In genomic region chr3:94619643-94620042, GRCh38 we compare ENCODE assay signal across 17 cellular contexts.
A peak's percentile ranks its signal among the peaks of the same experiment; 100 is the strongest.
DNase-seq lines count a peak whose midpoint lies in the region; ATAC-seq, FAIRE-seq and TF ChIP-seq lines count a peak whose summit lies in the region.
"Had no signal": no experiment of that assay in that cellular context is flagged by ENCODE, and none has a peak within 500 bp of the region (broad histone marks: within the 10 kb centered on the region; RNA-seq: fewer than 3 reads in every experiment).

No MANE protein-coding gene starts in this region.

- H3K4me1 ChIP-seq in PC-3 (ENCODE audit: insufficient read depth, low read length), result peaks cover 16% of the 10 kb centered on the region; the same call in 1 of the 2 replicates
- no peaks in the 10 kb centered on the region for H3K4me1 ChIP-seq in hepatocyte (ENCODE audit: insufficient read depth)
- H3K4me1 ChIP-seq: BLaER1 treated with 17β-estradiol and CSF1 and Interleukin-3, amounts not matched to agents 10 nM and 100 nM had no signal

- no peaks in the 10 kb centered on the region for H3K79me2 ChIP-seq in PC-3 (ENCODE audit: low read length)
- no peaks in the 10 kb centered on the region for H3K79me2 ChIP-seq in hepatocyte

- no peak overlapping the region for H3K4me3 ChIP-seq in PC-3 (ENCODE audit: low read length)
- H3K4me3 ChIP-seq in bronchial epithelial cell (ENCODE audit: low read depth, low read length), result no peak overlapping the region
- H3K4me3 ChIP-seq in hepatocyte, result no peak overlapping the region
- H3K4me3 ChIP-seq: BLaER1 treated with 17β-estradiol and CSF1 and Interleukin-3, amounts not matched to agents 10 nM and 100 nM; GM23338 had no signal

- FAIRE-seq in bronchial epithelial cell (lab: Jason Lieb, UNC), result no peak
- FAIRE-seq: G401.6, GM12891 had no signal

- H2AFZ ChIP-seq in PC-3 (ENCODE audit: low read length) (no peak overlapping the region), hepatocyte (no peak overlapping the region)
- H2AFZ ChIP-seq: GM23338 had no signal

- no peaks in the 10 kb centered on the region for H3F3A ChIP-seq in PC-3 (ENCODE audit: low read length, unreplicated experiment)

- TF ChIP-seq CTCF in PC-3 (conservative IDR thresholded peaks at IDR 0.05; ENCODE audit: low read depth, low read length) (no peak), bronchial epithelial cell (IDR thresholded peaks at IDR 0.05; ENCODE audit: insufficient read depth, low read length, severe bottlenecking) (no peak), hepatocyte (IDR thresholded peaks at IDR 0.05; ENCODE audit: poor library complexity) (no peak)

- no peak overlapping the region for H3K4me2 ChIP-seq in PC-3 (ENCODE audit: low read length)
- H3K4me2 ChIP-seq in hepatocyte, result no peak overlapping the region
- H3K4me2 ChIP-seq: BLaER1 treated with 17β-estradiol and CSF1 and Interleukin-3, amounts not matched to agents 10 nM and 100 nM; GM23338 had no signal

- CTCF ChIA-PET in PC-3 (lab: Charles Lee), result no interaction called here

- no peak overlapping the region for H3K9ac ChIP-seq in PC-3 (ENCODE audit: low read length)
- H3K9ac ChIP-seq: BLaER1 treated with 17β-estradiol and CSF1 and Interleukin-3, amounts not matched to agents 10 nM and 100 nM had no signal

- POLR2A ChIA-PET in PC-3 (lab: Charles Lee; ENCODE audit: unreplicated experiment), result no interaction called here

- no TSS peak for BruUV-seq in PC-3 (replicated peaks; lab: Mats Ljungman, UMichigan)

- WGBS in hepatocyte (ENCODE audit: low lambda C conversion rate, missing lambda C conversion rate), result 77% methylated on average over 3 of the region's 3 CpGs

- H3K36me3 ChIP-seq in PC-3 (ENCODE audit: low read depth, low read length) (no peaks in the 10 kb centered on the region), bronchial epithelial cell (ENCODE audit: control insufficient read depth, insufficient read depth, low read length) (no peaks in the 10 kb centered on the region), hepatocyte (replicated peaks; ENCODE audit: insufficient read depth, low read depth) (no peaks in the 10 kb centered on the region)
- H3K36me3 ChIP-seq: BLaER1 treated with 17β-estradiol and CSF1 and Interleukin-3, amounts not matched to agents 10 nM and 100 nM had no signal

- H3K27me3 ChIP-seq in PC-3 (ENCODE audit: low read length) (no peaks in the 10 kb centered on the region), bronchial epithelial cell (ENCODE audit: control insufficient read depth, insufficient read depth, low read length) (no peaks in the 10 kb centered on the region), hepatocyte (no peaks in the 10 kb centered on the region)
- H3K27me3 ChIP-seq: BLaER1 treated with 17β-estradiol and CSF1 and Interleukin-3, amounts not matched to agents 10 nM and 100 nM had no signal

- intact Hi-C loops in PC-3 (cut with micrococcal nuclease), result loop anchor here (5.0 kb wide), 1 partner anchor 153 kb away; no protein-coding TSS in a partner anchor

- H3K9me3 ChIP-seq in PC-3 (ENCODE audit: low read length) (no peaks in the 10 kb centered on the region), hepatocyte (ENCODE audit: low read depth) (no peaks in the 10 kb centered on the region)
- H3K9me3 ChIP-seq: BLaER1 treated with 17β-estradiol and CSF1 and Interleukin-3, amounts not matched to agents 10 nM and 100 nM had no signal

- ATAC-seq in PC-3, result no peak
- ATAC-seq in HG02571 (IDR thresholded peaks at IDR 0.05; ENCODE audit: unreplicated experiment), result no peak
- ATAC-seq: CD8-positive, alpha-beta T cell; GM23338; HCT116 had no signal

- H3K27ac ChIP-seq in PC-3 (ENCODE audit: low read length) (no peak overlapping the region), hepatocyte (no peak overlapping the region)
- H3K27ac ChIP-seq: BLaER1 treated with 17β-estradiol and CSF1 and Interleukin-3, amounts not matched to agents 10 nM and 100 nM had no signal

- H4K20me1 ChIP-seq in PC-3 (ENCODE audit: low read length) (no peaks in the 10 kb centered on the region), hepatocyte (ENCODE audit: insufficient read depth, poor library complexity, severe bottlenecking) (no peaks in the 10 kb centered on the region)
- H4K20me1 ChIP-seq: BLaER1 treated with 17β-estradiol and CSF1 and Interleukin-3, amounts not matched to agents 10 nM and 100 nM had no signal

- H3K9me2 ChIP-seq in PC-3 (replicated peaks; ENCODE audit: low read length) (no peaks in the 10 kb centered on the region), hepatocyte (replicated peaks; ENCODE audit: insufficient read depth) (no peaks in the 10 kb centered on the region)

- peak; percentile 19 for DNase-seq in COLO829 (ENCODE audit: low spot score)
- peak; percentile 17 for DNase-seq in PC-3
- peak; percentile 50 for DNase-seq in bronchial epithelial cell (ENCODE audit: low read depth)
- DNase-seq in retina, result peak; percentile 24
- DNase-seq in NCI-H1417 (lab: John Stamatoyannopoulos, UW), result no peak
- no peak for DNase-seq in hepatocyte (ENCODE audit: low spot score)
- DNase-seq: CD8-positive, alpha-beta T cell; COR-L47; DMS 273 treated with DMSO at 0.1 percent for 48 hours; H7; HFFc6 had no signal

Comparison
In these comparisons a context has a peak if more than half of its experiments do, and no peak if none do; other contexts are left out.
1. DNase-seq: peak in COLO829 (single experiment), PC-3 (single experiment), bronchial epithelial cell (single experiment) and retina (single experiment); none in NCI-H1417 (0 of 3) and hepatocyte (single experiment).